ENCODE assay signal across 1 cellular context in the genomic region with DNA sequence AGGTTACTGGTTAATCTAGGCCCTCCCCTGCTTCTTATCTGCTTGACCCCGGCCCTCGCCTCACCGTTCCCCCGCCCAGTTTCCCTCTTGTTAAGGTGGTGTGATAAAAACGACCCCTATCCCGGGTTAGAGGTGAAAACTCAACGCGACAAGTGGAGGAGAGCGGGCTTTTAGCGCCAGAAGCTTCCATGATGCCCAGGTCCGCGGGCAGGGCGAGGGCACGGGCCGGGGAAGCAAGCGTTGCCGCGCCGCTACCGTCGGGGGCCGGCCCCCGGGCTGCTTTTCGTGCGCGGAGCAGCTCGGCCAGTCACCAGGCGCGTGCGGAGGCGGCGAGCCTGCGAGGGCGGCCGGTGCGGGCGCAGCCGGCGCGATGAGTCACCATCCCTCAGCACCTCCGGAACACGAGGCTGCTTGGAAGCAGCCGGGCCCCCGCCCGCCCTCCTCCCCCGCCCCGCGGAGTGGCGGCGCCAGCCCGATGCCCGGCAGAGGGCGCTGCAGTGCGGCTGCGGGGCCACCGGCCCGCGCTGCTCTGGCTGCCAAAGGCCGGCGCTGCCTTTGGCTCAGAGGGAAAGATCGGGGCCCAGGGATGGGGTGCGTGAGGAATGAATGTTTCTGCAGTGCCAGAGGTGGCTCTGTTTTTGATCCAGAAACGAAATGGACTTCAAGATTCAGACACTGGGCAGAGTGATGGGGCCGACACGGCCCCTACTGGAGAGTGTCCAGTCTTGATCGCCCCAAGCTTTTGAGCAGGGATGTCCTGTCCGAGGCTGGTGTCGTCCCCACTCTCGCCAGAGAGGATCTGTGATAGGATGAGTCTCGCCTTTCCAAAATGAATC.
TF ChIP-seq lines count a peak whose summit lies in the region.

No MANE protein-coding gene starts in this region.

TF ChIP-seq in HepG2, 621 proteins besides CTCF, POLR2A, EP300 and RAD21 (continued from another document and continues in another):
- TF ChIP-seq, protein P1, sequence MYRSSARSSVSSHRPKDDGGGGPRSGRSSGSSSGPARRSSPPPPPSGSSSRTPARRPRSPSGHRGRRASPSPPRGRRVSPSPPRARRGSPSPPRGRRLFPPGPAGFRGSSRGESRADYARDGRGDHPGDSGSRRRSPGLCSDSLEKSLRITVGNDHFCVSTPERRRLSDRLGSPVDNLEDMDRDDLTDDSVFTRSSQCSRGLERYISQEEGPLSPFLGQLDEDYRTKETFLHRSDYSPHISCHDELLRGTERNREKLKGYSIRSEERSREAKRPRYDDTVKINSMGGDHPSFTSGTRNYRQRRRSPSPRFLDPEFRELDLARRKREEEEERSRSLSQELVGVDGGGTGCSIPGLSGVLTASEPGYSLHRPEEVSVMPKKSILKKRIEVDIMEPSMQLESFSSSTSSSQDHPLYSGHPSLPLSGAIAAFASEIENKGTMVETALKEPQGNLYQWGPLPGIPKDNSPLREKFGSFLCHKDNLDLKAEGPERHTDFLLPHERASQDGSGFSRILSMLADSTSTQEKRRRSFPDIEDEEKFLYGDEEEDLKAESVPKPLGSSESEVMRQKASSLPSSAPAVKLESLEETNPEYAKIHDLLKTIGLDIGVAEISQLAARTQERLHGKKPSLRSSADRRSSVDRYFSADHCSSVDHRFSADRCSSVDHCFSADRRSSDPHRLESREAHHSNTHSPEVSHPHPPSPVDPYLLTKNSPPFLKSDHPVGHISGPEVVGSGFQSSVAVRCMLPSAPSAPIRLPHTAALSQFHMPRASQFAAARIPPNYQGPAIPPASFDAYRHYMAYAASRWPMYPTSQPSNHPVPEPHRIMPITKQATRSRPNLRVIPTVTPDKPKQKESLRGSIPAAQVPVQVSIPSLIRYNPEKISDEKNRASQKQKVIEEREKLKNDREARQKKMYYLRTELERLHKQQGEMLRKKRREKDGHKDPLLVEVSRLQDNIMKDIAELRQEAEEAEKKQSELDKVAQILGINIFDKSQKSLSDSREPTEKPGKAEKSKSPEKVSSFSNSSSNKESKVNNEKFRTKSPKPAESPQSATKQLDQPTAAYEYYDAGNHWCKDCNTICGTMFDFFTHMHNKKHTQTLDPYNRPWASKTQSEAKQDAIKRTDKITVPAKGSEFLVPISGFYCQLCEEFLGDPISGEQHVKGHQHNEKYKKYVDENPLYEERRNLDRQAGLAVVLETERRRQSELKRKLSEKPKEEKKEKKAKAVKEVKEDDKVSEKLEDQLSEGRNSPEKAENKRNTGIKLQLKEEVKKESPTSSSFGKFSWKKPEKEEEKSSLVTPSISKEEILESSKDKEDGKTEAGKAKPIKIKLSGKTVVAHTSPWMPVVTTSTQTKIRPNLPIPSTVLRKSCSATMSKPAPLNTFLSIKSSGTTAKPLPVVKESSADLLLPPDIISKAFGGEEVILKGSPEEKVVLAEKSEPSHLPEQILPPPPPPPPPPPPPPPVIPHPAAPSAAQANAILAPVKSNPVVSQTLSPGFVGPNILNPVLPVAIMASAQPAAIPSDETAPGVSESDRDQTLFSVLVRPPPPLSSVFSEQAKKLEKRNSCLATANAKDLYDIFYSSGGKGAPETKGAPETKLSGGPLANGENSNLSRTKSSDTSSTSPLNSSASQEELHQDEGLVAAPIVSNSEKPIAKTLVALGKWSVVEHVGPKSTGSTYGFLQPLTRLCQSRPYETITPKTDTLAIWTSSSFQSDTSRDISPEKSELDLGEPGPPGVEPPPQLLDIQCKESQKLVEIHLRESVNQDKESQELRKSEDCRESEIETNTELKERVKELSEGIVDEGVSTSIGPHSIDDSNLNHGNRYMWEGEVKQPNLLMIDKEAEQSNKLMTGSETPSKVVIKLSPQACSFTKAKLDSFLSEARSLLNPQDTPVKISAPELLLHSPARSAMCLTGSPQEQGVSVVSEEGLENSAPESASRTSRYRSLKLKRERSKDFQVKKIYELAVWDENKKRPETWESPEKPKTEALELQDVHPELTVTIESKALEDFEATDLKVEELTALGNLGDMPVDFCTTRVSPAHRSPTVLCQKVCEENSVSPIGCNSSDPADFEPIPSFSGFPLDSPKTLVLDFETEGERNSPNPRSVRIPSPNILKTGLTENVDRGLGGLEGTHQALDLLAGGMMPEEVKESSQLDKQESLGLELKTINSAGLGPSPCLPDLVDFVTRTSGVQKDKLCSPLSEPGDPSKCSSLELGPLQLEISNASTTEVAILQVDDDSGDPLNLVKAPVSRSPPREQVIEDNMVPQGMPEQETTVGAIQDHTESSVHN (CRISPR knock-in tag; IDR thresholded peaks at IDR 0.05) = no peak
- TF ChIP-seq, protein P2, sequence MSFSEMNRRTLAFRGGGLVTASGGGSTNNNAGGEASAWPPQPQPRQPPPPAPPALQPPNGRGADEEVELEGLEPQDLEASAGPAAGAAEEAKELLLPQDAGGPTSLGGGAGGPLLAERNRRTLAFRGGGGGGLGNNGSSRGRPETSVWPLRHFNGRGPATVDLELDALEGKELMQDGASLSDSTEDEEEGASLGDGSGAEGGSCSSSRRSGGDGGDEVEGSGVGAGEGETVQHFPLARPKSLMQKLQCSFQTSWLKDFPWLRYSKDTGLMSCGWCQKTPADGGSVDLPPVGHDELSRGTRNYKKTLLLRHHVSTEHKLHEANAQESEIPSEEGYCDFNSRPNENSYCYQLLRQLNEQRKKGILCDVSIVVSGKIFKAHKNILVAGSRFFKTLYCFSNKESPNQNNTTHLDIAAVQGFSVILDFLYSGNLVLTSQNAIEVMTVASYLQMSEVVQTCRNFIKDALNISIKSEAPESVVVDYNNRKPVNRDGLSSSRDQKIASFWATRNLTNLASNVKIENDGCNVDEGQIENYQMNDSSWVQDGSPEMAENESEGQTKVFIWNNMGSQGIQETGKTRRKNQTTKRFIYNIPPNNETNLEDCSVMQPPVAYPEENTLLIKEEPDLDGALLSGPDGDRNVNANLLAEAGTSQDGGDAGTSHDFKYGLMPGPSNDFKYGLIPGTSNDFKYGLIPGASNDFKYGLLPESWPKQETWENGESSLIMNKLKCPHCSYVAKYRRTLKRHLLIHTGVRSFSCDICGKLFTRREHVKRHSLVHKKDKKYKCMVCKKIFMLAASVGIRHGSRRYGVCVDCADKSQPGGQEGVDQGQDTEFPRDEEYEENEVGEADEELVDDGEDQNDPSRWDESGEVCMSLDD (CRISPR knock-in tag; IDR thresholded peaks at IDR 0.05; ENCODE audit: borderline replicate concordance) = no peak
- TF ChIP-seq ZNF720 (CRISPR knock-in tag; IDR thresholded peaks at IDR 0.05) (no peak), NKX3-1 (CRISPR knock-in tag; IDR thresholded peaks at IDR 0.05) (no peak), ZNF33B (CRISPR knock-in tag; IDR thresholded peaks at IDR 0.05) (no peak), RFXAP (CRISPR knock-in tag; IDR thresholded peaks at IDR 0.05; ENCODE audit: borderline replicate concordance) (peak; percentile 40; the same call in 1 of the 2 replicates), HNF4G (IDR thresholded peaks at IDR 0.05; ENCODE audit: borderline replicate concordance, low read depth, low read length) (no peak), HNF4G (CRISPR knock-in tag; IDR thresholded peaks at IDR 0.05; ENCODE audit: borderline replicate concordance, low read depth) (no peak), TBP (CRISPR knock-in tag; IDR thresholded peaks at IDR 0.05) (no peak), HMG20B (CRISPR knock-in tag; conservative IDR thresholded peaks at IDR 0.05) (no peak), ZSCAN20 (CRISPR knock-in tag; IDR thresholded peaks at IDR 0.05; ENCODE audit: borderline replicate concordance) (peak; percentile 65; the same call in 1 of the 2 replicates), SNAPC2 (CRISPR knock-in tag; IDR thresholded peaks at IDR 0.05) (0 out of 2 replicates have a peak, but pooled peaks have one; percentile 33), ZNF44 (CRISPR knock-in tag; IDR thresholded peaks at IDR 0.05) (no peak), ZNF577 (CRISPR knock-in tag; IDR thresholded peaks at IDR 0.05; ENCODE audit: borderline replicate concordance, low read depth) (no peak), ZNF205 (CRISPR knock-in tag; IDR thresholded peaks at IDR 0.05) (no peak), ISL2 (CRISPR knock-in tag; IDR thresholded peaks at IDR 0.05) (no peak), ZNF773 (CRISPR knock-in tag; IDR thresholded peaks at IDR 0.05; ENCODE audit: borderline replicate concordance) (no peak), HDAC2 (CRISPR knock-in tag; IDR thresholded peaks at IDR 0.05) (no peak), ZNF614 (CRISPR knock-in tag; IDR thresholded peaks at IDR 0.05; ENCODE audit: borderline replicate concordance) (no peak), HOXA7 (CRISPR knock-in tag; IDR thresholded peaks at IDR 0.05) (no peak), CBX2 (IDR thresholded peaks at IDR 0.05; ENCODE audit: low read depth, low read length) (no peak), CBX2 (CRISPR knock-in tag; IDR thresholded peaks at IDR 0.05; ENCODE audit: low read depth) (no peak)
- TF ChIP-seq, protein P3, sequence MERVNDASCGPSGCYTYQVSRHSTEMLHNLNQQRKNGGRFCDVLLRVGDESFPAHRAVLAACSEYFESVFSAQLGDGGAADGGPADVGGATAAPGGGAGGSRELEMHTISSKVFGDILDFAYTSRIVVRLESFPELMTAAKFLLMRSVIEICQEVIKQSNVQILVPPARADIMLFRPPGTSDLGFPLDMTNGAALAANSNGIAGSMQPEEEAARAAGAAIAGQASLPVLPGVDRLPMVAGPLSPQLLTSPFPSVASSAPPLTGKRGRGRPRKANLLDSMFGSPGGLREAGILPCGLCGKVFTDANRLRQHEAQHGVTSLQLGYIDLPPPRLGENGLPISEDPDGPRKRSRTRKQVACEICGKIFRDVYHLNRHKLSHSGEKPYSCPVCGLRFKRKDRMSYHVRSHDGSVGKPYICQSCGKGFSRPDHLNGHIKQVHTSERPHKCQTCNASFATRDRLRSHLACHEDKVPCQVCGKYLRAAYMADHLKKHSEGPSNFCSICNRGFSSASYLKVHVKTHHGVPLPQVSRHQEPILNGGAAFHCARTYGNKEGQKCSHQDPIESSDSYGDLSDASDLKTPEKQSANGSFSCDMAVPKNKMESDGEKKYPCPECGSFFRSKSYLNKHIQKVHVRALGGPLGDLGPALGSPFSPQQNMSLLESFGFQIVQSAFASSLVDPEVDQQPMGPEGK (CRISPR knock-in tag; IDR thresholded peaks at IDR 0.05) = peak; percentile 63
- TF ChIP-seq, protein P4, sequence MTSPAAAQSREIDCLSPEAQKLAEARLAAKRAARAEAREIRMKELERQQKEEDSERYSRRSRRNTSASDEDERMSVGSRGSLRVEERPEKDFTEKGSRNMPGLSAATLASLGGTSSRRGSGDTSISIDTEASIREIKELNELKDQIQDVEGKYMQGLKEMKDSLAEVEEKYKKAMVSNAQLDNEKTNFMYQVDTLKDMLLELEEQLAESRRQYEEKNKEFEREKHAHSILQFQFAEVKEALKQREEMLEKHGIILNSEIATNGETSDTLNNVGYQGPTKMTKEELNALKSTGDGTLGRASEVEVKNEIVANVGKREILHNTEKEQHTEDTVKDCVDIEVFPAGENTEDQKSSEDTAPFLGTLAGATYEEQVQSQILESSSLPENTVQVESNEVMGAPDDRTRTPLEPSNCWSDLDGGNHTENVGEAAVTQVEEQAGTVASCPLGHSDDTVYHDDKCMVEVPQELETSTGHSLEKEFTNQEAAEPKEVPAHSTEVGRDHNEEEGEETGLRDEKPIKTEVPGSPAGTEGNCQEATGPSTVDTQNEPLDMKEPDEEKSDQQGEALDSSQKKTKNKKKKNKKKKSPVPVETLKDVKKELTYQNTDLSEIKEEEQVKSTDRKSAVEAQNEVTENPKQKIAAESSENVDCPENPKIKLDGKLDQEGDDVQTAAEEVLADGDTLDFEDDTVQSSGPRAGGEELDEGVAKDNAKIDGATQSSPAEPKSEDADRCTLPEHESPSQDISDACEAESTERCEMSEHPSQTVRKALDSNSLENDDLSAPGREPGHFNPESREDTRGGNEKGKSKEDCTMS (CRISPR knock-in tag; conservative IDR thresholded peaks at IDR 0.05) = no peak
- TF ChIP-seq, protein P5, sequence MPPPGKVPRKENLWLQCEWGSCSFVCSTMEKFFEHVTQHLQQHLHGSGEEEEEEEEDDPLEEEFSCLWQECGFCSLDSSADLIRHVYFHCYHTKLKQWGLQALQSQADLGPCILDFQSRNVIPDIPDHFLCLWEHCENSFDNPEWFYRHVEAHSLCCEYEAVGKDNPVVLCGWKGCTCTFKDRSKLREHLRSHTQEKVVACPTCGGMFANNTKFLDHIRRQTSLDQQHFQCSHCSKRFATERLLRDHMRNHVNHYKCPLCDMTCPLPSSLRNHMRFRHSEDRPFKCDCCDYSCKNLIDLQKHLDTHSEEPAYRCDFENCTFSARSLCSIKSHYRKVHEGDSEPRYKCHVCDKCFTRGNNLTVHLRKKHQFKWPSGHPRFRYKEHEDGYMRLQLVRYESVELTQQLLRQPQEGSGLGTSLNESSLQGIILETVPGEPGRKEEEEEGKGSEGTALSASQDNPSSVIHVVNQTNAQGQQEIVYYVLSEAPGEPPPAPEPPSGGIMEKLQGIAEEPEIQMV (CRISPR knock-in tag; IDR thresholded peaks at IDR 0.05; ENCODE audit: low read depth) = no peak
- TF ChIP-seq, protein P6, sequence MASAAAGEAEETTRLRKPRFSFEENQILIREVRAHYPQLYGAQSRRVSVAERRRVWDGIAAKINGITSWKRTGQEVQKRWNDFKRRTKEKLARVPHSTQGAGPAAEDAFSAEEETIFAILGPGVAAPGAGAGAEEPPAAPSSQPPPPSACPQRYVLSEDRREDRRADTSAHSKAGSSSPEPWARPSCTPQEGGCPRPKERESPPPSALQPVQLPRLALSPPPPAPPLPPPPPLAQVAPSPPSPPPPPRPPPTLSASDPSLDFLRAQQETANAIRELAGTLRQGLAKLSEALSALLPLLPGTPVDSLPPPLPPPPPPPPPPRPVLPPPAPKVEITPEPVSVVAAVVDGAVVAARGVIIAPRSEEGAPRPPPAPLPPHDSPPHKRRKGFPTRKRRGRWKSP (CRISPR knock-in tag; IDR thresholded peaks at IDR 0.05) = no peak
- TF ChIP-seq, protein P7, sequence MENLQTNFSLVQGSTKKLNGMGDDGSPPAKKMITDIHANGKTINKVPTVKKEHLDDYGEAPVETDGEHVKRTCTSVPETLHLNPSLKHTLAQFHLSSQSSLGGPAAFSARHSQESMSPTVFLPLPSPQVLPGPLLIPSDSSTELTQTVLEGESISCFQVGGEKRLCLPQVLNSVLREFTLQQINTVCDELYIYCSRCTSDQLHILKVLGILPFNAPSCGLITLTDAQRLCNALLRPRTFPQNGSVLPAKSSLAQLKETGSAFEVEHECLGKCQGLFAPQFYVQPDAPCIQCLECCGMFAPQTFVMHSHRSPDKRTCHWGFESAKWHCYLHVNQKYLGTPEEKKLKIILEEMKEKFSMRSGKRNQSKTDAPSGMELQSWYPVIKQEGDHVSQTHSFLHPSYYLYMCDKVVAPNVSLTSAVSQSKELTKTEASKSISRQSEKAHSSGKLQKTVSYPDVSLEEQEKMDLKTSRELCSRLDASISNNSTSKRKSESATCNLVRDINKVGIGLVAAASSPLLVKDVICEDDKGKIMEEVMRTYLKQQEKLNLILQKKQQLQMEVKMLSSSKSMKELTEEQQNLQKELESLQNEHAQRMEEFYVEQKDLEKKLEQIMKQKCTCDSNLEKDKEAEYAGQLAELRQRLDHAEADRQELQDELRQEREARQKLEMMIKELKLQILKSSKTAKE (CRISPR knock-in tag; IDR thresholded peaks at IDR 0.05; ENCODE audit: borderline replicate concordance) = 0 out of 2 replicates have a peak, but pooled peaks have one; percentile 23
- TF ChIP-seq, protein P8, sequence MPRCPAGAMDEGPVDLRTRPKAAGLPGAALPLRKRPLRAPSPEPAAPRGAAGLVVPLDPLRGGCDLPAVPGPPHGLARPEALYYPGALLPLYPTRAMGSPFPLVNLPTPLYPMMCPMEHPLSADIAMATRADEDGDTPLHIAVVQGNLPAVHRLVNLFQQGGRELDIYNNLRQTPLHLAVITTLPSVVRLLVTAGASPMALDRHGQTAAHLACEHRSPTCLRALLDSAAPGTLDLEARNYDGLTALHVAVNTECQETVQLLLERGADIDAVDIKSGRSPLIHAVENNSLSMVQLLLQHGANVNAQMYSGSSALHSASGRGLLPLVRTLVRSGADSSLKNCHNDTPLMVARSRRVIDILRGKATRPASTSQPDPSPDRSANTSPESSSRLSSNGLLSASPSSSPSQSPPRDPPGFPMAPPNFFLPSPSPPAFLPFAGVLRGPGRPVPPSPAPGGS (CRISPR knock-in tag; IDR thresholded peaks at IDR 0.05) = peak; percentile 88; the same call in 1 of the 2 replicates
- TF ChIP-seq, protein P9, sequence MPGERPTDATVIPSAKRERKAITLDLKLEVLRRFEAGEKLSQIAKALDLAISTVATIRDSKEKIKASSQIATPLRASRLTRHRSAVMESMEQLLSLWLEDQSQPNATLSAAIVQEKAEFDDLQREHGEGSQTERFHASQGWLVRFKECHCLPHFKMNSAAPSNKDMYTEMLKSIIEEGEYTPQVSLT (CRISPR knock-in tag; IDR thresholded peaks at IDR 0.05; ENCODE audit: borderline replicate concordance, low read depth) = no peak
